Comparison of ENCODE assay signal across 1 cellular context in the genomic region with DNA sequence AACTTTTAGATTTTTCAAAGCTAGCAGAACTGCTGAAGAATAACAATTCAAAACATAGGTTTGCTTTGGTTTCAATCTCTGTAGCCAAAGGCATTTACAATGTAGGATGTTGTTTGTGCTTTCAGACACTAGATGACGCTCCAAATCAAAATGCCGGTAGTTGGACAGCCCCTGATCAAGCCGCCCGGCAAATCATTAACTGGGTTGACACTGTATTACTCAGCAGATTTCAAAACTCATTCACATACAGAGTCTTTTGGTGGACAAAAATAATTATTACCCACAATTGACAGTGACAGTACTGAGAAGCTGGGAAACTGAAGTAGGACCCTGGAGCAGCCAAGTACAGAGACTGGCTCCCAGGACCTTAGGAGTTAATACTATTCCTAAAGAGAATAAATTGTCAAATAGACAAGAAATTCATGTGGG.
TF ChIP-seq lines count a peak whose summit lies in the region.

No MANE protein-coding gene starts in this region.

TF ChIP-seq in HepG2, 621 proteins besides CTCF, POLR2A, EP300 and RAD21 (continued from another document and continues in another):
- TF ChIP-seq CSRNP2 (CRISPR knock-in tag; conservative IDR thresholded peaks at IDR 0.05; ENCODE audit: low read depth) (no peak), SETDB1 (CRISPR knock-in tag; IDR thresholded peaks at IDR 0.05; ENCODE audit: borderline replicate concordance) (no peak), SATB2 (CRISPR knock-in tag; IDR thresholded peaks at IDR 0.05) (no peak), MXD3 (CRISPR knock-in tag; IDR thresholded peaks at IDR 0.05) (no peak), JUNB (CRISPR knock-in tag; IDR thresholded peaks at IDR 0.05; ENCODE audit: borderline replicate concordance) (no peak), IRF2 (CRISPR knock-in tag; IDR thresholded peaks at IDR 0.05) (peak; percentile 41; the same call in 1 of the 2 replicates), ZNF234 (CRISPR knock-in tag; conservative IDR thresholded peaks at IDR 0.05) (no peak), DR1 (CRISPR knock-in tag; IDR thresholded peaks at IDR 0.05) (no peak), ZNF205 (CRISPR knock-in tag; IDR thresholded peaks at IDR 0.05) (no peak), ARID5B (CRISPR knock-in tag; IDR thresholded peaks at IDR 0.05) (peak; percentile 74), ZNF30 (CRISPR knock-in tag; IDR thresholded peaks at IDR 0.05) (no peak), CHCHD3 (CRISPR knock-in tag; IDR thresholded peaks at IDR 0.05) (no peak), ZNF414 (CRISPR knock-in tag; IDR thresholded peaks at IDR 0.05) (no peak), NFATC3 (CRISPR knock-in tag; IDR thresholded peaks at IDR 0.05) (no peak), TEAD2 (CRISPR knock-in tag; IDR thresholded peaks at IDR 0.05) (no peak), SIX4 (CRISPR knock-in tag; IDR thresholded peaks at IDR 0.05) (0 out of 2 replicates have a peak, but pooled peaks have one; percentile 9), NCOR1 (IDR thresholded peaks at IDR 0.05; ENCODE audit: borderline replicate concordance, low read length) (no peak; the same call in 1 of the 2 replicates)
- TF ChIP-seq, protein P1, sequence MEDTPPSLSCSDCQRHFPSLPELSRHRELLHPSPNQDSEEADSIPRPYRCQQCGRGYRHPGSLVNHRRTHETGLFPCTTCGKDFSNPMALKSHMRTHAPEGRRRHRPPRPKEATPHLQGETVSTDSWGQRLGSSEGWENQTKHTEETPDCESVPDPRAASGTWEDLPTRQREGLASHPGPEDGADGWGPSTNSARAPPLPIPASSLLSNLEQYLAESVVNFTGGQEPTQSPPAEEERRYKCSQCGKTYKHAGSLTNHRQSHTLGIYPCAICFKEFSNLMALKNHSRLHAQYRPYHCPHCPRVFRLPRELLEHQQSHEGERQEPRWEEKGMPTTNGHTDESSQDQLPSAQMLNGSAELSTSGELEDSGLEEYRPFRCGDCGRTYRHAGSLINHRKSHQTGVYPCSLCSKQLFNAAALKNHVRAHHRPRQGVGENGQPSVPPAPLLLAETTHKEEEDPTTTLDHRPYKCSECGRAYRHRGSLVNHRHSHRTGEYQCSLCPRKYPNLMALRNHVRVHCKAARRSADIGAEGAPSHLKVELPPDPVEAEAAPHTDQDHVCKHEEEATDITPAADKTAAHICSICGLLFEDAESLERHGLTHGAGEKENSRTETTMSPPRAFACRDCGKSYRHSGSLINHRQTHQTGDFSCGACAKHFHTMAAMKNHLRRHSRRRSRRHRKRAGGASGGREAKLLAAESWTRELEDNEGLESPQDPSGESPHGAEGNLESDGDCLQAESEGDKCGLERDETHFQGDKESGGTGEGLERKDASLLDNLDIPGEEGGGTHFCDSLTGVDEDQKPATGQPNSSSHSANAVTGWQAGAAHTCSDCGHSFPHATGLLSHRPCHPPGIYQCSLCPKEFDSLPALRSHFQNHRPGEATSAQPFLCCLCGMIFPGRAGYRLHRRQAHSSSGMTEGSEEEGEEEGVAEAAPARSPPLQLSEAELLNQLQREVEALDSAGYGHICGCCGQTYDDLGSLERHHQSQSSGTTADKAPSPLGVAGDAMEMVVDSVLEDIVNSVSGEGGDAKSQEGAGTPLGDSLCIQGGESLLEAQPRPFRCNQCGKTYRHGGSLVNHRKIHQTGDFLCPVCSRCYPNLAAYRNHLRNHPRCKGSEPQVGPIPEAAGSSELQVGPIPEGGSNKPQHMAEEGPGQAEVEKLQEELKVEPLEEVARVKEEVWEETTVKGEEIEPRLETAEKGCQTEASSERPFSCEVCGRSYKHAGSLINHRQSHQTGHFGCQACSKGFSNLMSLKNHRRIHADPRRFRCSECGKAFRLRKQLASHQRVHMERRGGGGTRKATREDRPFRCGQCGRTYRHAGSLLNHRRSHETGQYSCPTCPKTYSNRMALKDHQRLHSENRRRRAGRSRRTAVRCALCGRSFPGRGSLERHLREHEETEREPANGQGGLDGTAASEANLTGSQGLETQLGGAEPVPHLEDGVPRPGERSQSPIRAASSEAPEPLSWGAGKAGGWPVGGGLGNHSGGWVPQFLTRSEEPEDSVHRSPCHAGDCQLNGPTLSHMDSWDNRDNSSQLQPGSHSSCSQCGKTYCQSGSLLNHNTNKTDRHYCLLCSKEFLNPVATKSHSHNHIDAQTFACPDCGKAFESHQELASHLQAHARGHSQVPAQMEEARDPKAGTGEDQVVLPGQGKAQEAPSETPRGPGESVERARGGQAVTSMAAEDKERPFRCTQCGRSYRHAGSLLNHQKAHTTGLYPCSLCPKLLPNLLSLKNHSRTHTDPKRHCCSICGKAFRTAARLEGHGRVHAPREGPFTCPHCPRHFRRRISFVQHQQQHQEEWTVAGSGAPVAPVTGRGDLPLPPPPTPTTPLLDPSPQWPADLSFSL (CRISPR knock-in tag; IDR thresholded peaks at IDR 0.05) = no peak
- TF ChIP-seq, protein P2, sequence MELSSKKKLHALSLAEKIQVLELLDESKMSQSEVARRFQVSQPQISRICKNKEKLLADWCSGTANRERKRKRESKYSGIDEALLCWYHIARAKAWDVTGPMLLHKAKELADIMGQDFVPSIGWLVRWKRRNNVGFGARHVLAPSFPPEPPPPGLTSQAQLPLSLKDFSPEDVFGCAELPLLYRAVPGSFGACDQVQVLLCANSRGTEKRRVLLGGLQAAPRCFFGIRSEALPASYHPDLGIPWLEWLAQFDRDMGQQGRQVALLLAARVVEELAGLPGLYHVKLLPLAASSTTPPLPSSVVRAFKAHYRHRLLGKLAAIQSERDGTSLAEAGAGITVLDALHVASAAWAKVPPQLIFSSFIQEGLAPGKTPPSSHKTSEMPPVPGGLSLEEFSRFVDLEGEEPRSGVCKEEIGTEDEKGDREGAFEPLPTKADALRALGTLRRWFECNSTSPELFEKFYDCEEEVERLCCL (CRISPR knock-in tag; IDR thresholded peaks at IDR 0.05; ENCODE audit: borderline replicate concordance) = no peak
- TF ChIP-seq, protein P3, sequence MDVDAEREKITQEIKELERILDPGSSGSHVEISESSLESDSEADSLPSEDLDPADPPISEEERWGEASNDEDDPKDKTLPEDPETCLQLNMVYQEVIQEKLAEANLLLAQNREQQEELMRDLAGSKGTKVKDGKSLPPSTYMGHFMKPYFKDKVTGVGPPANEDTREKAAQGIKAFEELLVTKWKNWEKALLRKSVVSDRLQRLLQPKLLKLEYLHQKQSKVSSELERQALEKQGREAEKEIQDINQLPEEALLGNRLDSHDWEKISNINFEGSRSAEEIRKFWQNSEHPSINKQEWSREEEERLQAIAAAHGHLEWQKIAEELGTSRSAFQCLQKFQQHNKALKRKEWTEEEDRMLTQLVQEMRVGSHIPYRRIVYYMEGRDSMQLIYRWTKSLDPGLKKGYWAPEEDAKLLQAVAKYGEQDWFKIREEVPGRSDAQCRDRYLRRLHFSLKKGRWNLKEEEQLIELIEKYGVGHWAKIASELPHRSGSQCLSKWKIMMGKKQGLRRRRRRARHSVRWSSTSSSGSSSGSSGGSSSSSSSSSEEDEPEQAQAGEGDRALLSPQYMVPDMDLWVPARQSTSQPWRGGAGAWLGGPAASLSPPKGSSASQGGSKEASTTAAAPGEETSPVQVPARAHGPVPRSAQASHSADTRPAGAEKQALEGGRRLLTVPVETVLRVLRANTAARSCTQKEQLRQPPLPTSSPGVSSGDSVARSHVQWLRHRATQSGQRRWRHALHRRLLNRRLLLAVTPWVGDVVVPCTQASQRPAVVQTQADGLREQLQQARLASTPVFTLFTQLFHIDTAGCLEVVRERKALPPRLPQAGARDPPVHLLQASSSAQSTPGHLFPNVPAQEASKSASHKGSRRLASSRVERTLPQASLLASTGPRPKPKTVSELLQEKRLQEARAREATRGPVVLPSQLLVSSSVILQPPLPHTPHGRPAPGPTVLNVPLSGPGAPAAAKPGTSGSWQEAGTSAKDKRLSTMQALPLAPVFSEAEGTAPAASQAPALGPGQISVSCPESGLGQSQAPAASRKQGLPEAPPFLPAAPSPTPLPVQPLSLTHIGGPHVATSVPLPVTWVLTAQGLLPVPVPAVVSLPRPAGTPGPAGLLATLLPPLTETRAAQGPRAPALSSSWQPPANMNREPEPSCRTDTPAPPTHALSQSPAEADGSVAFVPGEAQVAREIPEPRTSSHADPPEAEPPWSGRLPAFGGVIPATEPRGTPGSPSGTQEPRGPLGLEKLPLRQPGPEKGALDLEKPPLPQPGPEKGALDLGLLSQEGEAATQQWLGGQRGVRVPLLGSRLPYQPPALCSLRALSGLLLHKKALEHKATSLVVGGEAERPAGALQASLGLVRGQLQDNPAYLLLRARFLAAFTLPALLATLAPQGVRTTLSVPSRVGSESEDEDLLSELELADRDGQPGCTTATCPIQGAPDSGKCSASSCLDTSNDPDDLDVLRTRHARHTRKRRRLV (CRISPR knock-in tag; IDR thresholded peaks at IDR 0.05) = no peak
- TF ChIP-seq, protein P4, sequence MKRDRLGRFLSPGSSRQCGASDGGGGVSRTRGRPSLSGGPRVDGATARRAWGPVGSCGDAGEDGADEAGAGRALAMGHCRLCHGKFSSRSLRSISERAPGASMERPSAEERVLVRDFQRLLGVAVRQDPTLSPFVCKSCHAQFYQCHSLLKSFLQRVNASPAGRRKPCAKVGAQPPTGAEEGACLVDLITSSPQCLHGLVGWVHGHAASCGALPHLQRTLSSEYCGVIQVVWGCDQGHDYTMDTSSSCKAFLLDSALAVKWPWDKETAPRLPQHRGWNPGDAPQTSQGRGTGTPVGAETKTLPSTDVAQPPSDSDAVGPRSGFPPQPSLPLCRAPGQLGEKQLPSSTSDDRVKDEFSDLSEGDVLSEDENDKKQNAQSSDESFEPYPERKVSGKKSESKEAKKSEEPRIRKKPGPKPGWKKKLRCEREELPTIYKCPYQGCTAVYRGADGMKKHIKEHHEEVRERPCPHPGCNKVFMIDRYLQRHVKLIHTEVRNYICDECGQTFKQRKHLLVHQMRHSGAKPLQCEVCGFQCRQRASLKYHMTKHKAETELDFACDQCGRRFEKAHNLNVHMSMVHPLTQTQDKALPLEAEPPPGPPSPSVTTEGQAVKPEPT (CRISPR knock-in tag; IDR thresholded peaks at IDR 0.05; ENCODE audit: low read depth) = no peak
